8 cellular contexts compared by ENCODE assay signal in the genomic region with DNA sequence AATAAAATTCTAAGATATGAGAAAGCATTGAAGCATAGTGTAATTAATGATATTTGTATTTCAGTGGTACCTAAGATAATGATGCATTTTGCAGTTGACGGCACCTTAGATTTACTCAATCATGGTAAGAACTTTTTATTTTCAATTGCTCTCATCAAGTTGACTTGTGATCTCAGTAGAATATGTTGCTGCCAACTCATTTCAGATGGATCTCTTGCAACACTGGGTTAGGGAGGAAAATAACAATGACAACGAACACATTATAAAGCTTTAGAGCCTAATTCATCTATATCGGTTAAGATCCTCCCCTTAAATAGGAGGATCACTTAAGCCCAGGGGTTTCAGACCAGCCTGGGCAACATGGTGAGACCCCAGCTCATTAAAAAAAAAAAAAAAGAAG. TPM values are rescaled to one million over a fixed set of nuclear protein-coding genes. Genes with fewer than 3 reads are reported as not detected.
DNase-seq lines count a peak whose midpoint lies in the region; ATAC-seq and TF ChIP-seq lines count a peak whose summit lies in the region.

No MANE protein-coding gene starts in this region.

- H3K79me2 ChIP-seq in hepatocyte, result no peaks in the 10 kb centered on the region

- no peak for TF ChIP-seq CTCF in ascending aorta (IDR thresholded peaks at IDR 0.05)
- no peak for TF ChIP-seq CTCF in hepatocyte (IDR thresholded peaks at IDR 0.05; ENCODE audit: poor library complexity)

- 94% methylated on average over 3 of the region's 3 CpGs for WGBS in hepatocyte (ENCODE audit: low lambda C conversion rate, missing lambda C conversion rate)

- H3K4me1 Mint-ChIP-seq in activated CD4-positive, alpha-beta T cell treated with anti-CD3 and anti-CD28 coated beads for 36 hours, result peaks cover 46% of the 10 kb centered on the region

- no peak overlapping the region for H3K4me3 ChIP-seq in ascending aorta
- no peak overlapping the region for H3K4me3 ChIP-seq in hepatocyte
- H3K4me3 ChIP-seq in stomach smooth muscle (ENCODE audit: low read length in 2 of 2), result no peak overlapping the region

- H3K27me3 ChIP-seq in ascending aorta (no peaks in the 10 kb centered on the region), hepatocyte (no peaks in the 10 kb centered on the region), stomach smooth muscle (ENCODE audit: control insufficient read depth in 1 of 2, insufficient read depth in 2 of 2, low read length in 2 of 2) (no peaks in the 10 kb centered on the region)

- DNase-seq in activated CD4-positive, alpha-beta T cell treated with anti-CD3 and anti-CD28 coated beads for 36 hours, result no peak
- DNase-seq in activated CD4-positive, alpha-beta T cell treated with anti-CD3 and anti-CD28 coated beads, Interleukin-2, amount 50 U/mL, for 4 hours, result no peak
- DNase-seq in ascending aorta (ENCODE audit: low spot score in 2 of 2) (no peak), hepatocyte (ENCODE audit: low spot score) (no peak), AG20443 (ENCODE audit: low spot score) (no peak)

- no peaks in the 10 kb centered on the region for H4K20me1 ChIP-seq in hepatocyte (ENCODE audit: insufficient read depth, poor library complexity, severe bottlenecking)

- intact Hi-C loops in activated CD4-positive, alpha-beta T cell treated with anti-CD3 and anti-CD28 coated beads for 36 hours (cut with DNase I, micrococcal nuclease), result no loop called here
- intact Hi-C loops in ascending aorta (cut with DNase I), result no loop called here

- H3K4me2 ChIP-seq in hepatocyte, result no peak overlapping the region

- H3K9me3 Mint-ChIP-seq in activated CD4-positive, alpha-beta T cell treated with anti-CD3 and anti-CD28 coated beads for 36 hours (ENCODE audit: low read depth), result peaks cover 1% of the 10 kb centered on the region

- no peak overlapping the region for H2AFZ ChIP-seq in hepatocyte

- POLR2A ChIA-PET in activated CD4-positive, alpha-beta T cell treated with anti-CD3 and anti-CD28 coated beads for 36 hours (lab: Charles Lee), result interaction anchor here (1.0 to 1.3 kb wide), 2 partner anchors 51 to 85 kb away, joined by 3 read pairs; no protein-coding TSS in a partner anchor

- H3K27ac Mint-ChIP-seq in activated CD4-positive, alpha-beta T cell treated with anti-CD3 and anti-CD28 coated beads for 36 hours, result peak overlapping the region; percentile 84

- H3K36me3 ChIP-seq in ascending aorta (no peaks in the 10 kb centered on the region), hepatocyte (replicated peaks; ENCODE audit: insufficient read depth, low read depth) (no peaks in the 10 kb centered on the region), stomach smooth muscle (ENCODE audit: control insufficient read depth in 2 of 2, insufficient read depth in 2 of 2, low read length in 2 of 2) (no peaks in the 10 kb centered on the region)

- H3K36me3 Mint-ChIP-seq in activated CD4-positive, alpha-beta T cell treated with anti-CD3 and anti-CD28 coated beads for 36 hours (ENCODE audit: low read depth), result no peaks in the 10 kb centered on the region

- H3K27ac ChIP-seq in ascending aorta (peak overlapping the region; percentile 90 to 93), hepatocyte (peak overlapping the region; percentile 85), stomach smooth muscle (ENCODE audit: low read length) (peak overlapping the region; percentile 75)

- CTCF ChIA-PET in activated CD4-positive, alpha-beta T cell treated with anti-CD3 and anti-CD28 coated beads for 36 hours (lab: Charles Lee), result interaction anchor here (0.7 to 1.4 kb wide), 6 partner anchors 13 to 222 kb away, joined by 3 to 7 read pairs (median 4); a partner anchor contains a TSS

- H3K4me1 ChIP-seq in ascending aorta (peaks cover 9 to 42% of the 10 kb centered on the region in 2 donors), hepatocyte (ENCODE audit: insufficient read depth) (peaks cover 22% of the 10 kb centered on the region), stomach smooth muscle (ENCODE audit: control insufficient read depth, insufficient read depth, low read length) (peaks cover 16% of the 10 kb centered on the region)

- H3K4me3 Mint-ChIP-seq in activated CD4-positive, alpha-beta T cell treated with anti-CD3 and anti-CD28 coated beads for 36 hours, result peak overlapping the region; percentile 19

- H3K9ac ChIP-seq in stomach smooth muscle (ENCODE audit: low read length in 2 of 2), result no peak overlapping the region

- no peak for ATAC-seq in activated CD4-positive, alpha-beta T cell treated with anti-CD3 and anti-CD28 coated beads for 36 hours
- ATAC-seq in GM19351 (IDR thresholded peaks at IDR 0.05; ENCODE audit: unreplicated experiment) (no peak), GM18511 (IDR thresholded peaks at IDR 0.05; ENCODE audit: unreplicated experiment) (no peak)

- H3K9me2 ChIP-seq in hepatocyte (replicated peaks; ENCODE audit: insufficient read depth), result no peaks in the 10 kb centered on the region

- no peaks in the 10 kb centered on the region for H3K27me3 Mint-ChIP-seq in activated CD4-positive, alpha-beta T cell treated with anti-CD3 and anti-CD28 coated beads for 36 hours

- H3K9me3 ChIP-seq in ascending aorta, result no peaks in the 10 kb centered on the region
- H3K9me3 ChIP-seq in hepatocyte (ENCODE audit: low read depth), result no peaks in the 10 kb centered on the region
- H3K9me3 ChIP-seq in stomach smooth muscle (ENCODE audit: control insufficient read depth in 2 of 2, low read length in 2 of 2), result no peaks in the 10 kb centered on the region

RNA-seq across cellular contexts. Expression of a gene that starts 18.1 kb away (rescaled TPM):
- total RNA-seq in activated CD4-positive, alpha-beta T cell treated with anti-CD3 and anti-CD28 coated beads for 36 hours, result 10 to 100 TPM; 14.9 to 17.0 TPM
- total RNA-seq in ascending aorta (11.1 TPM), hepatocyte (8.2 and 9.0 TPM in 2 replicates)
- 5.2 and 8.9 TPM in 2 replicates for polyA plus RNA-seq in hepatocyte

RNA-seq across cellular contexts. Expression of a gene that starts 18.4 kb away (rescaled TPM):
- total RNA-seq in activated CD4-positive, alpha-beta T cell treated with anti-CD3 and anti-CD28 coated beads for 36 hours, result 1 to 10 TPM; 2.5 TPM
- total RNA-seq in ascending aorta (not detected), hepatocyte (0.87 and 2.7 TPM in 2 replicates)
- 2.1 and 4.8 TPM in 2 replicates for polyA plus RNA-seq in hepatocyte
